ENCODE assay signal across 8 cellular contexts in genomic region chr12:88035907-88036289, GRCh38. TPM values are rescaled to one million over a fixed set of nuclear protein-coding genes. Genes with fewer than 3 reads are reported as not detected.
A peak's percentile ranks its signal among the peaks of the same experiment; 100 is the strongest.
DNase-seq lines count a peak whose midpoint lies in the region; ATAC-seq and TF ChIP-seq lines count a peak whose summit lies in the region.

No MANE protein-coding gene starts in this region.

- H3K36me3 ChIP-seq in gastroesophageal sphincter: no peaks in the 10 kb centered on the region

- TF ChIP-seq CTCF in gastroesophageal sphincter (IDR thresholded peaks at IDR 0.05) (no peak), retinal pigment epithelial cell (conservative IDR thresholded peaks at IDR 0.05; ENCODE audit: low read depth, low read length) (no peak)

- DNase-seq in activated CD8-positive, alpha-beta memory T cell treated with anti-CD3 and anti-CD28 coated beads, Interleukin-2, amount 10 ng/mL, durations not matched to agents 7 days and 5 days: no peak
- no peak for DNase-seq in activated CD8-positive, alpha-beta memory T cell treated with anti-CD3 and anti-CD28 coated beads for 24 hours
- no peak for DNase-seq in retinal pigment epithelial cell (ENCODE audit: low read depth)
- no peak for DNase-seq in hepatic stellate cell (ENCODE audit: low spot score)

- no peaks in the 10 kb centered on the region for H3K27me3 ChIP-seq in gastroesophageal sphincter

- ATAC-seq in activated CD8-positive, alpha-beta memory T cell treated with anti-CD3 and anti-CD28 coated beads, Interleukin-2, amount 10 ng/mL, durations not matched to agents 7 days and 5 days: no peak
- ATAC-seq in HG02973 (IDR thresholded peaks at IDR 0.05; ENCODE audit: unreplicated experiment) (peak; percentile 5), SK-N-SH treated with all-trans-retinoic acid at 6 μM for 48 hours (peak; percentile 7; the same call in 2 of the 3 replicates), gastroesophageal sphincter (no peak), HG03521 (IDR thresholded peaks at IDR 0.05; ENCODE audit: unreplicated experiment) (no peak)

- CTCF ChIA-PET in activated CD8-positive, alpha-beta memory T cell treated with anti-CD3 and anti-CD28 coated beads, Interleukin-2, amount 10 ng/mL, durations not matched to agents 7 days and 5 days (lab: Charles Lee): no interaction called here

- WGBS in gastroesophageal sphincter (ENCODE audit: low coverage in 1 of 2), 2 donors: 4 to 14% methylated on average over 4 of the region's 5 CpGs

- no peaks in the 10 kb centered on the region for H3K27me3 Mint-ChIP-seq in activated CD8-positive, alpha-beta memory T cell treated with anti-CD3 and anti-CD28 coated beads, Interleukin-2, amount 10 ng/mL, durations not matched to agents 7 days and 5 days

- no peak for TF ChIP-seq EP300 in gastroesophageal sphincter (IDR thresholded peaks at IDR 0.05)

- peak overlapping the region; percentile 61 to 78 for H3K4me3 ChIP-seq in gastroesophageal sphincter
- peak overlapping the region; percentile 85 for H3K4me3 ChIP-seq in retinal pigment epithelial cell (ENCODE audit: low read length)

- peak overlapping the region; percentile 96 for H3K27ac Mint-ChIP-seq in activated CD8-positive, alpha-beta memory T cell treated with anti-CD3 and anti-CD28 coated beads, Interleukin-2, amount 10 ng/mL, durations not matched to agents 7 days and 5 days

- H3K4me1 Mint-ChIP-seq in activated CD8-positive, alpha-beta memory T cell treated with anti-CD3 and anti-CD28 coated beads, Interleukin-2, amount 10 ng/mL, durations not matched to agents 7 days and 5 days: peaks cover 49% of the 10 kb centered on the region

- H3K27ac ChIP-seq in gastroesophageal sphincter: peak overlapping the region; percentile 24 to 88 (median 82)

- no peaks in the 10 kb centered on the region for H3K9me3 Mint-ChIP-seq in activated CD8-positive, alpha-beta memory T cell treated with anti-CD3 and anti-CD28 coated beads, Interleukin-2, amount 10 ng/mL, durations not matched to agents 7 days and 5 days (ENCODE audit: low read depth)

- no peak for TF ChIP-seq POLR2A in gastroesophageal sphincter (IDR thresholded peaks at IDR 0.05)

- peaks cover 8% of the 10 kb centered on the region for H3K36me3 Mint-ChIP-seq in activated CD8-positive, alpha-beta memory T cell treated with anti-CD3 and anti-CD28 coated beads, Interleukin-2, amount 10 ng/mL, durations not matched to agents 7 days and 5 days

- H3K4me1 ChIP-seq in gastroesophageal sphincter: peaks cover 0 to 55% (median 0%) of the 10 kb centered on the region in 3 donors

- H3K4me3 Mint-ChIP-seq in activated CD8-positive, alpha-beta memory T cell treated with anti-CD3 and anti-CD28 coated beads, Interleukin-2, amount 10 ng/mL, durations not matched to agents 7 days and 5 days: peak overlapping the region; percentile 89

- no peaks in the 10 kb centered on the region for H3K9me3 ChIP-seq in gastroesophageal sphincter

TF ChIP-seq in SK-N-SH treated with all-trans-retinoic acid at 6 μM for 48 hours, 23 proteins besides CTCF, POLR2A, EP300 and RAD21:
- TF ChIP-seq ZC3H10 (CRISPR knock-in tag; IDR thresholded peaks at IDR 0.05): no peak

RNA-seq across cellular contexts. Expression of gene C12orf50, which starts 6.7 kb away (rescaled TPM):
- total RNA-seq in activated CD8-positive, alpha-beta memory T cell treated with anti-CD3 and anti-CD28 coated beads, Interleukin-2, amount 10 ng/mL, durations not matched to agents 7 days and 5 days: under 1 TPM in 1 of 2 experiments, not detected in 1; 0.18 TPM
- not detected for total RNA-seq in gastroesophageal sphincter

Comparison
In these comparisons a context has a peak if more than half of its experiments do, and no peak if none do; other contexts are left out.
1. ATAC-seq: peak in HG02973 (single experiment) and SK-N-SH treated with all-trans-retinoic acid at 6 μM for 48 hours (single experiment); none in activated CD8-positive, alpha-beta memory T cell treated with anti-CD3 and anti-CD28 coated beads, Interleukin-2, amount 10 ng/mL, durations not matched to agents 7 days and 5 days (single experiment), gastroesophageal sphincter (single experiment) and HG03521 (single experiment).